In genomic region chr2:38115216-38116012, GRCh38 we compare ENCODE assay signal across 7 cellular contexts. TPM values are rescaled to one million over a fixed set of nuclear protein-coding genes. Genes with fewer than 3 reads are reported as not detected.
DNase-seq lines count a peak whose midpoint lies in the region; FAIRE-seq and TF ChIP-seq lines count a peak whose summit lies in the region.

No MANE protein-coding gene starts in this region.

- H3K14ac ChIP-seq in neuronal stem cell (ENCODE audit: low read length): no peak overlapping the region

- no peak overlapping the region for H3K23ac ChIP-seq in neuronal stem cell (ENCODE audit: low read depth, low read length, poor library complexity)

- WGBS in neuronal stem cell (ENCODE audit: extremely low coverage in 2 of 2, insufficient read length in 2 of 2, insufficient replicate concordance in 1 of 2), 2 donors: no CpG with 5 or more reads among the region's 8 CpGs
- WGBS in transverse colon (ENCODE audit: low coverage in 1 of 2), 2 donors: 30 to 33% methylated on average over 7 to 8 of the region's 8 CpGs

- no peaks in the 10 kb centered on the region for H3K79me2 ChIP-seq in OCI-LY3 (ENCODE audit: low read length)
- no peaks in the 10 kb centered on the region for H3K79me2 ChIP-seq in fibroblast of lung (ENCODE audit: control insufficient read depth, insufficient read depth, low read length)

- TF ChIP-seq CTCF in OCI-LY3 (IDR thresholded peaks at IDR 0.05; ENCODE audit: low read depth, low read length): peak; percentile 92
- peak; percentile 97 to 100 for TF ChIP-seq CTCF in fibroblast of lung (conservative IDR thresholded peaks at IDR 0.05 in 1 of 2, IDR thresholded peaks at IDR 0.05 in 1 of 2; ENCODE audit: low read depth in 1 of 2, low read length in 2 of 2)
- peak; percentile 82 to 92 (median 87) for TF ChIP-seq CTCF in transverse colon (IDR thresholded peaks at IDR 0.05)

- DNase-seq in GM12891 (ENCODE audit: insufficient read length, low spot score) (peak; percentile 47), HuH-7 (ENCODE audit: low spot score) (peak; percentile 65), activated T-cell treated with anti-CD3 and anti-CD28 coated beads for 48 hours (ENCODE audit: low read depth) (peak; percentile 65), fibroblast of lung (ENCODE audit: low read depth in 2 of 2) (peak; percentile 49 to 76), neuronal stem cell (ENCODE audit: low spot score) (peak; percentile 76), transverse colon (peak; percentile 83)

- H4K8ac ChIP-seq in neuronal stem cell (ENCODE audit: low read depth, low read length): no peak overlapping the region

- no peak overlapping the region for H2BK12ac ChIP-seq in neuronal stem cell (ENCODE audit: low read length)

- no peak for TF ChIP-seq EP300 in transverse colon (IDR thresholded peaks at IDR 0.05; ENCODE audit: low read depth)

- no peak overlapping the region for H2AK5ac ChIP-seq in neuronal stem cell (ENCODE audit: low read depth, low read length)

- no peak overlapping the region for H2BK5ac ChIP-seq in neuronal stem cell (ENCODE audit: low read length)

- no peak overlapping the region for H3K4me3 ChIP-seq in OCI-LY3 (ENCODE audit: low read length)
- H3K4me3 ChIP-seq in fibroblast of lung (replicated peaks in 1 of 4; ENCODE audit: control extremely low read depth in 1 of 4, insufficient read depth in 1 of 4, low read depth in 3 of 4, low read length in 4 of 4): no peak overlapping the region
- no peak overlapping the region for H3K4me3 ChIP-seq in neuronal stem cell (ENCODE audit: low read length in 2 of 2)
- H3K4me3 ChIP-seq in transverse colon: no peak overlapping the region

- H3K79me1 ChIP-seq in neuronal stem cell (ENCODE audit: low read depth, low read length): no peaks in the 10 kb centered on the region

- FAIRE-seq in GM12891 (lab: Jason Lieb, UNC): peak; percentile 69

- H3K9me3 ChIP-seq in OCI-LY3 (ENCODE audit: insufficient read depth, low read length) (no peaks in the 10 kb centered on the region), fibroblast of lung (ENCODE audit: control insufficient read depth, insufficient read depth, low read depth, low read length) (no peaks in the 10 kb centered on the region), neuronal stem cell (replicated peaks in 1 of 2; ENCODE audit: control insufficient read depth in 2 of 2, insufficient read depth in 1 of 2, low read depth in 1 of 2, low read length in 2 of 2) (no peaks in the 10 kb centered on the region), transverse colon (no peaks in the 10 kb centered on the region)

- no peak overlapping the region for H3K18ac ChIP-seq in neuronal stem cell (ENCODE audit: low read length)

- H2BK15ac ChIP-seq in neuronal stem cell (ENCODE audit: low read length): no peak overlapping the region

- no peak overlapping the region for H4K91ac ChIP-seq in neuronal stem cell (ENCODE audit: low read depth, low read length, poor library complexity)

- no peak overlapping the region for H3K4me2 ChIP-seq in OCI-LY3 (ENCODE audit: low read length)
- no peak overlapping the region for H3K4me2 ChIP-seq in fibroblast of lung (ENCODE audit: extremely low read depth, insufficient read depth, low read length)
- H3K4me2 ChIP-seq in neuronal stem cell (ENCODE audit: insufficient read depth, low read length, poor library complexity, severe bottlenecking): no peak overlapping the region

- TF ChIP-seq POLR2A in GM12891 (IDR thresholded peaks at IDR 0.05; ENCODE audit: low read depth, low read length) (no peak), transverse colon (IDR thresholded peaks at IDR 0.05) (no peak)

- intact Hi-C loops in transverse colon (cut with DNase I; ENCODE audit: low total_unique reads): no loop called here

- H3K27me3 ChIP-seq in OCI-LY3 (ENCODE audit: low read depth, low read length) (peaks cover 7% of the 10 kb centered on the region; the same call in 1 of the 2 replicates), fibroblast of lung (ENCODE audit: control insufficient read depth, insufficient read depth, low read length) (no peaks in the 10 kb centered on the region), neuronal stem cell (ENCODE audit: control insufficient read depth in 3 of 3, insufficient read depth in 3 of 3, low read depth in 1 of 3, low read length in 3 of 3) (no peaks in the 10 kb centered on the region), transverse colon (peaks cover 2% of the 10 kb centered on the region)

- no peak overlapping the region for H2AFZ ChIP-seq in OCI-LY3 (ENCODE audit: low read depth, low read length)
- no peak overlapping the region for H2AFZ ChIP-seq in fibroblast of lung (ENCODE audit: low read length)
- no peak overlapping the region for H2AFZ ChIP-seq in neuronal stem cell (ENCODE audit: low read length)

- no peak overlapping the region for H2BK120ac ChIP-seq in neuronal stem cell (ENCODE audit: low read depth, low read length)

- H3K4me1 ChIP-seq in OCI-LY3 (ENCODE audit: low read length) (no peaks in the 10 kb centered on the region), fibroblast of lung (ENCODE audit: control insufficient read depth, extremely low read depth, insufficient read depth, low read length) (peaks cover 7% of the 10 kb centered on the region), neuronal stem cell (ENCODE audit: control insufficient read depth in 2 of 2, insufficient read depth in 1 of 2, low read depth in 1 of 2, low read length in 2 of 2) (peaks cover 0 to 6% of the 10 kb centered on the region in 2 donors), transverse colon (no peaks in the 10 kb centered on the region)

- H3K36me3 ChIP-seq in OCI-LY3 (replicated peaks; ENCODE audit: low read depth, low read length) (no peaks in the 10 kb centered on the region), fibroblast of lung (ENCODE audit: control insufficient read depth, insufficient read depth, low read length) (no peaks in the 10 kb centered on the region), neuronal stem cell (replicated peaks in 1 of 2; ENCODE audit: control insufficient read depth in 2 of 2, insufficient read depth in 2 of 2, low read length in 2 of 2) (no peaks in the 10 kb centered on the region), transverse colon (no peaks in the 10 kb centered on the region)

- no peak overlapping the region for H3K4ac ChIP-seq in neuronal stem cell (ENCODE audit: low read length)

- no peak overlapping the region for H3K27ac ChIP-seq in OCI-LY3 (ENCODE audit: low read length)
- no peak overlapping the region for H3K27ac ChIP-seq in fibroblast of lung (ENCODE audit: insufficient read depth, low read length)
- no peak overlapping the region for H3K27ac ChIP-seq in neuronal stem cell (replicated peaks; ENCODE audit: low read length)
- no peak overlapping the region for H3K27ac ChIP-seq in transverse colon

- H4K20me1 ChIP-seq in OCI-LY3 (ENCODE audit: insufficient read depth, low read length) (no peaks in the 10 kb centered on the region), fibroblast of lung (ENCODE audit: control insufficient read depth, extremely low read depth, insufficient read depth, low read length) (no peaks in the 10 kb centered on the region)

- in situ Hi-C loops in transverse colon (cut with MboI; ENCODE audit: low pct_ligation_motif_present in 1 of 4, low pct_unique_long_range_greater_than_20kb in 1 of 4, low sequenced_read_pairs in 3 of 4): no loop called here

- H3K9ac ChIP-seq in OCI-LY3 (ENCODE audit: low read length) (no peak overlapping the region), fibroblast of lung (ENCODE audit: insufficient read depth, low read length) (no peak overlapping the region), neuronal stem cell (ENCODE audit: low read depth, low read length, poor library complexity) (no peak overlapping the region)

TF ChIP-seq in GM12891, 5 proteins besides CTCF, POLR2A, EP300 and RAD21:
- no peak for TF ChIP-seq TAF1 (IDR thresholded peaks at IDR 0.05; ENCODE audit: low read depth, low read length)
- no peak for TF ChIP-seq POLR2AphosphoS5 (IDR thresholded peaks at IDR 0.05; ENCODE audit: low read depth, low read length)
- no peak for TF ChIP-seq SPI1 (IDR thresholded peaks at IDR 0.05; ENCODE audit: low read depth, low read length)
- TF ChIP-seq POU2F2 (IDR thresholded peaks at IDR 0.05; ENCODE audit: low read depth, low read length): no peak; the same call in 1 of the 2 replicates
- TF ChIP-seq PAX5 (IDR thresholded peaks at IDR 0.05; ENCODE audit: insufficient read depth, low read length, severe bottlenecking): no peak

RNA-seq across cellular contexts. Expression of gene CYP1B1, which starts 39.5 kb away (rescaled TPM):
- polyA plus RNA-seq in GM12891 (2012; ENCODE audit: low read depth, missing spikeins): 21.9 TPM
- total RNA-seq in fibroblast of lung (94.1 and 97.3 TPM in 2 replicates), transverse colon (1 to 10 TPM; 2.0 to 9.6 (median 5.5) TPM)
- polyA plus RNA-seq in fibroblast of lung: 26.1 and 43.2 TPM in 2 replicates
- 35.8 and 57.1 TPM in 2 replicates for polyA plus RNA-seq in fibroblast of lung (2012)
- 147 and 148 TPM in 2 replicates for polyA minus RNA-seq in fibroblast of lung (ENCODE audit: low replicate concordance)
- 0.31 TPM for polyA plus RNA-seq in neuronal stem cell (2013, experiment 1 of 2)
- 0.28 TPM for polyA plus RNA-seq in neuronal stem cell (2013, experiment 2 of 2)
